Comparison of ENCODE assay signal across 7 cellular contexts in genomic region chr1:151147685-151148084, GRCh38. TPM values are rescaled to one million over a fixed set of nuclear protein-coding genes. Genes with fewer than 3 reads are reported as not detected.
DNase-seq lines count a peak whose midpoint lies in the region; ATAC-seq and TF ChIP-seq lines count a peak whose summit lies in the region.
"Had no signal": no experiment of that assay in that cellular context is flagged by ENCODE, and none has a peak within 500 bp of the region (broad histone marks: within the 10 kb centered on the region; RNA-seq: fewer than 3 reads in every experiment).

No MANE protein-coding gene starts in this region.

- H3K27ac ChIP-seq in esophagus squamous epithelium = peak overlapping the region in 3 of 4 donors; percentile 87 to 89 (median 88)

- H3K27me3 Mint-ChIP-seq in activated CD8-positive, alpha-beta memory T cell treated with anti-CD3 and anti-CD28 coated beads, Interleukin-2, amount 10 ng/mL, durations not matched to agents 7 days and 5 days = peaks cover 24% of the 10 kb centered on the region
- H3K27me3 Mint-ChIP-seq in stimulated activated memory B cell treated with anti-CD40 and anti-IgM and Interleukin-4, amounts not matched to agents 10 μg/mL and 1 μg/mL and 100 μg/mL, for 72 hours = peaks cover 11% of the 10 kb centered on the region

- intact Hi-C loops in esophagus squamous epithelium (cut with DNase I) = no loop called here

- CTCF ChIA-PET in activated CD8-positive, alpha-beta memory T cell treated with anti-CD3 and anti-CD28 coated beads, Interleukin-2, amount 10 ng/mL, durations not matched to agents 7 days and 5 days (lab: Charles Lee) = interaction anchor here (1.0 to 3.7 kb wide), 6 partner anchors 8 to 123 kb away, joined by 3 to 11 read pairs (median 3); partner anchors contain the start of genes GABPB2 and TNFAIP8L2

- no peaks in the 10 kb centered on the region for H3K36me3 ChIP-seq in esophagus squamous epithelium
- H3K36me3 ChIP-seq: colonic mucosa had no signal

- peaks cover 0 to 7% (median 0%) of the 10 kb centered on the region in 4 donors for H3K27me3 ChIP-seq in esophagus squamous epithelium
- H3K27me3 ChIP-seq: colonic mucosa had no signal

- WGBS in esophagus squamous epithelium, 2 donors = 100% methylated on average over 2 of the region's 2 CpGs

- H3K4me3 ChIP-seq in esophagus squamous epithelium = no peak overlapping the region

- peak overlapping the region; percentile 85 for H3K4me3 Mint-ChIP-seq in activated CD8-positive, alpha-beta memory T cell treated with anti-CD3 and anti-CD28 coated beads, Interleukin-2, amount 10 ng/mL, durations not matched to agents 7 days and 5 days
- peak overlapping the region; percentile 2 for H3K4me3 Mint-ChIP-seq in stimulated activated memory B cell treated with anti-CD40 and anti-IgM and Interleukin-4, amounts not matched to agents 10 μg/mL and 1 μg/mL and 100 μg/mL, for 72 hours

- H3K9me3 ChIP-seq in esophagus squamous epithelium = no peaks in the 10 kb centered on the region
- H3K9me3 ChIP-seq: colonic mucosa had no signal

- peaks cover 10% of the 10 kb centered on the region for H3K4me1 Mint-ChIP-seq in activated CD8-positive, alpha-beta memory T cell treated with anti-CD3 and anti-CD28 coated beads, Interleukin-2, amount 10 ng/mL, durations not matched to agents 7 days and 5 days
- H3K4me1 Mint-ChIP-seq in stimulated activated memory B cell treated with anti-CD40 and anti-IgM and Interleukin-4, amounts not matched to agents 10 μg/mL and 1 μg/mL and 100 μg/mL, for 72 hours = peaks cover 11% of the 10 kb centered on the region

- H3K4me1 ChIP-seq in esophagus squamous epithelium = peaks cover 16 to 47% (median 21%) of the 10 kb centered on the region in 3 donors
- H3K4me1 ChIP-seq: colonic mucosa had no signal

- no peak overlapping the region for H3K27ac Mint-ChIP-seq in activated CD8-positive, alpha-beta memory T cell treated with anti-CD3 and anti-CD28 coated beads, Interleukin-2, amount 10 ng/mL, durations not matched to agents 7 days and 5 days
- H3K27ac Mint-ChIP-seq in stimulated activated memory B cell treated with anti-CD40 and anti-IgM and Interleukin-4, amounts not matched to agents 10 μg/mL and 1 μg/mL and 100 μg/mL, for 72 hours = no peak overlapping the region

- DNase-seq in activated CD8-positive, alpha-beta memory T cell treated with anti-CD3 and anti-CD28 coated beads, Interleukin-2, amount 10 ng/mL, durations not matched to agents 7 days and 5 days = no peak
- no peak for DNase-seq in activated CD8-positive, alpha-beta memory T cell treated with anti-CD3 and anti-CD28 coated beads, Interleukin-2, amount 50 U/mL, for 48 hours
- DNase-seq in esophagus squamous epithelium (lab: John Stamatoyannopoulos, UW) = no peak
- DNase-seq in NCI-H774 (lab: John Stamatoyannopoulos, UW) = no peak
- DNase-seq: colonic mucosa had no signal

- ATAC-seq in activated CD8-positive, alpha-beta memory T cell treated with anti-CD3 and anti-CD28 coated beads, Interleukin-2, amount 10 ng/mL, durations not matched to agents 7 days and 5 days = no peak
- no peak for ATAC-seq in stimulated activated memory B cell treated with anti-CD40 and anti-IgM and Interleukin-4, amounts not matched to agents 10 μg/mL and 1 μg/mL and 100 μg/mL, for 72 hours
- ATAC-seq in GM18505 (IDR thresholded peaks at IDR 0.05; ENCODE audit: unreplicated experiment) = no peak

- no peak for TF ChIP-seq CTCF in esophagus squamous epithelium (IDR thresholded peaks at IDR 0.05)

- H3K9me3 Mint-ChIP-seq in activated CD8-positive, alpha-beta memory T cell treated with anti-CD3 and anti-CD28 coated beads, Interleukin-2, amount 10 ng/mL, durations not matched to agents 7 days and 5 days (ENCODE audit: low read depth) = no peaks in the 10 kb centered on the region
- H3K9me3 Mint-ChIP-seq in stimulated activated memory B cell treated with anti-CD40 and anti-IgM and Interleukin-4, amounts not matched to agents 10 μg/mL and 1 μg/mL and 100 μg/mL, for 72 hours = no peaks in the 10 kb centered on the region

- TF ChIP-seq POLR2A in esophagus squamous epithelium (IDR thresholded peaks at IDR 0.05) (no peak), GM18505 (IDR thresholded peaks at IDR 0.05; ENCODE audit: borderline replicate concordance, extremely low read depth, insufficient read depth, insufficient read length) (no peak)

- no peaks in the 10 kb centered on the region for H3K36me3 Mint-ChIP-seq in activated CD8-positive, alpha-beta memory T cell treated with anti-CD3 and anti-CD28 coated beads, Interleukin-2, amount 10 ng/mL, durations not matched to agents 7 days and 5 days
- no peaks in the 10 kb centered on the region for H3K36me3 Mint-ChIP-seq in stimulated activated memory B cell treated with anti-CD40 and anti-IgM and Interleukin-4, amounts not matched to agents 10 μg/mL and 1 μg/mL and 100 μg/mL, for 72 hours

RNA-seq across cellular contexts. Expression of gene SEMA6C, which starts 1.3 kb away (rescaled TPM):
- total RNA-seq in activated CD8-positive, alpha-beta memory T cell treated with anti-CD3 and anti-CD28 coated beads, Interleukin-2, amount 10 ng/mL, durations not matched to agents 7 days and 5 days = 1 to 10 TPM in 1 of 2 experiments, under 1 TPM in 1; 0.84 to 1.7 TPM
- total RNA-seq in esophagus squamous epithelium = 1 to 10 TPM in 3 of 4 donors, under 1 TPM in 1; 0.91 to 3.8 (median 2.0) TPM

RNA-seq across cellular contexts. Expression of gene TNFAIP8L2, which starts 8.8 kb away (rescaled TPM):
- 10 to 100 TPM; 14.5 to 17.6 TPM for total RNA-seq in activated CD8-positive, alpha-beta memory T cell treated with anti-CD3 and anti-CD28 coated beads, Interleukin-2, amount 10 ng/mL, durations not matched to agents 7 days and 5 days
- total RNA-seq in esophagus squamous epithelium = 1 to 10 TPM in 2 of 4 donors, not detected in 2; 2.3 to 5.7 TPM

RNA-seq across cellular contexts. Expression of gene LYSMD1, which starts 18.0 kb away (rescaled TPM):
- 1 to 10 TPM; 4.4 to 4.9 TPM for total RNA-seq in activated CD8-positive, alpha-beta memory T cell treated with anti-CD3 and anti-CD28 coated beads, Interleukin-2, amount 10 ng/mL, durations not matched to agents 7 days and 5 days
- total RNA-seq in esophagus squamous epithelium = 1 to 10 TPM; 4.6 to 8.8 (median 5.9) TPM

RNA-seq across cellular contexts. Expression of gene SCNM1, which starts 18.3 kb away (rescaled TPM):
- 10 to 100 TPM; 60.6 to 69.6 TPM for total RNA-seq in activated CD8-positive, alpha-beta memory T cell treated with anti-CD3 and anti-CD28 coated beads, Interleukin-2, amount 10 ng/mL, durations not matched to agents 7 days and 5 days
- 10 to 100 TPM; 15.2 to 29.8 (median 18.5) TPM for total RNA-seq in esophagus squamous epithelium

RNA-seq across cellular contexts. Expression of gene TMOD4, which starts 28.1 kb away (rescaled TPM):
- 1 to 10 TPM; 2.9 to 3.6 TPM for total RNA-seq in activated CD8-positive, alpha-beta memory T cell treated with anti-CD3 and anti-CD28 coated beads, Interleukin-2, amount 10 ng/mL, durations not matched to agents 7 days and 5 days
- total RNA-seq in esophagus squamous epithelium = not detected
